17 cellular contexts compared by ENCODE assay signal in genomic region chr18:3970929-3971328, GRCh38.
DNase-seq lines count a peak whose midpoint lies in the region; FAIRE-seq and TF ChIP-seq lines count a peak whose summit lies in the region.
"Had no signal": no experiment of that assay in that cellular context is flagged by ENCODE, and none has a peak within 500 bp of the region (broad histone marks: within the 10 kb centered on the region; RNA-seq: fewer than 3 reads in every experiment).

No MANE protein-coding gene starts in this region.

- H2BK5ac ChIP-seq in H1 (ENCODE audit: low read depth, low read length) = no peak overlapping the region

- H3K79me1 ChIP-seq in H1 (ENCODE audit: low read depth, low read length) = no peaks in the 10 kb centered on the region

- TF ChIP-seq RAD21 in H1 (IDR thresholded peaks at IDR 0.05 in 1 of 2, conservative IDR thresholded peaks at IDR 0.05 in 1 of 2; ENCODE audit: low read depth in 2 of 2, low read length in 2 of 2) = peak; percentile 29 to 52; a peak in 3 of 4 replicates

- FAIRE-seq in H1 (lab: Jason Lieb, UNC) = peak; percentile 84

- H3K56ac ChIP-seq in H1 (replicated peaks; ENCODE audit: insufficient read length, low read depth, low read length) = no peak overlapping the region

- H3K4me3 Mint-ChIP-seq in progenitor cell of endocrine pancreas (ENCODE audit: low read depth) = no peak overlapping the region
- H3K4me3 Mint-ChIP-seq in chondrocyte (ENCODE audit: unreplicated experiment) = no peak overlapping the region
- H3K4me3 Mint-ChIP-seq: activated naive CD8-positive, alpha-beta T cell; neural crest cell had no signal

- no peak overlapping the region for H2BK120ac ChIP-seq in H1 (replicated peaks; ENCODE audit: low read depth, low read length)

- no peak overlapping the region for H4K5ac ChIP-seq in H1 (ENCODE audit: insufficient read length, low read depth, low read length)

- H3K27me3 Mint-ChIP-seq in progenitor cell of endocrine pancreas (no peaks in the 10 kb centered on the region), chondrocyte (ENCODE audit: low read depth) (no peaks in the 10 kb centered on the region)
- H3K27me3 Mint-ChIP-seq: activated naive CD8-positive, alpha-beta T cell had no signal

- H3K23me2 ChIP-seq in H1 (ENCODE audit: low read depth, low read length) = no peaks in the 10 kb centered on the region

- no peaks in the 10 kb centered on the region for H4K20me1 ChIP-seq in H1 (replicated peaks in 1 of 2; ENCODE audit: control insufficient read depth in 1 of 2, insufficient read depth in 2 of 2, low read length in 2 of 2)

- H3K36me3 Mint-ChIP-seq in progenitor cell of endocrine pancreas (ENCODE audit: insufficient read depth) (peaks cover 1% of the 10 kb centered on the region), chondrocyte (ENCODE audit: low read depth) (no peaks in the 10 kb centered on the region)
- H3K36me3 Mint-ChIP-seq: activated naive CD8-positive, alpha-beta T cell had no signal

- no peaks in the 10 kb centered on the region for H3K36me3 ChIP-seq in H1 (ENCODE audit: control insufficient read depth in 2 of 4, insufficient read depth in 4 of 4, low read length in 3 of 4)

- no peak overlapping the region for H3K9ac ChIP-seq in H1 (replicated peaks in 1 of 4; ENCODE audit: extremely low read depth in 1 of 4, low read depth in 3 of 4, low read length in 3 of 4)

- CTCF ChIA-PET in H1 (lab: Charles Lee; ENCODE audit: partially characterized antibody) = interaction anchor here (1.5 to 1.7 kb wide), 3 partner anchors 9 to 24 kb away, joined by 4 to 7 read pairs (median 5); no protein-coding TSS in a partner anchor

- H3K4ac ChIP-seq in H1 (replicated peaks; ENCODE audit: insufficient read length, low read depth, low read length) = no peak overlapping the region

- DNase-seq in DMS 273 (lab: John Stamatoyannopoulos, UW; ENCODE audit: unreplicated experiment) (peak; percentile 38), DMS 273 treated with DMSO at 0.1 percent for 48 hours (lab: John Stamatoyannopoulos, UW) (no peak), NAMALWA (ENCODE audit: low spot score) (peak; percentile 13), H1 (ENCODE audit: low read depth in 1 of 2, low spot score in 2 of 2) (no peak), progenitor cell of endocrine pancreas (ENCODE audit: low spot score, unreplicated experiment) (no peak), occipital lobe (lab: John Stamatoyannopoulos, UW) (no peak), chondrocyte (ENCODE audit: low spot score) (no peak), NCI-H1048 (lab: John Stamatoyannopoulos, UW) (no peak)
- DNase-seq: cerebellar nuclear complex; erythroblast; PC-9; stimulated activated naive CD8-positive, alpha-beta T cell treated with anti-CD3 and anti-CD28 coated beads, Interleukin-15, Interleukin-2, amounts not matched to agents 100 U/mL and 50 U/mL, for 24 hours; T-helper 1 cell had no signal

- no peaks in the 10 kb centered on the region for H3K9me3 Mint-ChIP-seq in progenitor cell of endocrine pancreas (ENCODE audit: low read depth)
- H3K9me3 Mint-ChIP-seq in chondrocyte (ENCODE audit: low read depth) = no peaks in the 10 kb centered on the region
- H3K9me3 Mint-ChIP-seq: neural crest cell had no signal

- H3K4me1 Mint-ChIP-seq in progenitor cell of endocrine pancreas (ENCODE audit: low read depth) (peaks cover 25% of the 10 kb centered on the region), chondrocyte (ENCODE audit: low read depth) (peaks cover 23% of the 10 kb centered on the region)
- H3K4me1 Mint-ChIP-seq: neural crest cell had no signal

- H3K23ac ChIP-seq in H1 (ENCODE audit: insufficient read length) = no peak overlapping the region

- no peak overlapping the region for H2BK12ac ChIP-seq in H1 (ENCODE audit: low read depth, low read length)

- no peaks in the 10 kb centered on the region for H3K27me3 ChIP-seq in H1 (replicated peaks in 1 of 4; ENCODE audit: control insufficient read depth in 3 of 4, extremely low read depth in 1 of 4, insufficient read depth in 3 of 4, low read length in 3 of 4)

- POLR2A ChIA-PET in H1 (lab: Charles Lee; ENCODE audit: partially characterized antibody) = interaction anchor here (1.0 kb wide), 1 partner anchor 88 kb away, joined by 3 read pairs; no protein-coding TSS in a partner anchor

- H3K4me1 ChIP-seq in H1 (replicated peaks in 1 of 4; ENCODE audit: control insufficient read depth in 3 of 4, insufficient read depth in 4 of 4, low read length in 3 of 4) = peaks cover 0 to 7% (median 4%) of the 10 kb centered on the region in 4 experiments; a peak in 2 of 7 replicates

- H3K18ac ChIP-seq in H1 (ENCODE audit: extremely low read depth, low read length) = no peak overlapping the region

- no peaks in the 10 kb centered on the region for H3K9me3 ChIP-seq in H1 (ENCODE audit: insufficient read depth in 2 of 2, low read depth in 1 of 2, low read length in 1 of 2)

- no peak overlapping the region for H3K14ac ChIP-seq in H1 (ENCODE audit: insufficient read length)

- no peak overlapping the region for H2BK15ac ChIP-seq in H1 (ENCODE audit: low read length)

- no peak overlapping the region for H4K8ac ChIP-seq in H1 (ENCODE audit: extremely low read depth, insufficient read depth, low read length)

- no peak overlapping the region for H2AFZ ChIP-seq in H1 (ENCODE audit: low read length)
- H2AFZ ChIP-seq: PC-9 had no signal

- WGBS in H1 (ENCODE audit: extremely low coverage in 1 of 2, insufficient coverage in 1 of 2, insufficient read length in 1 of 2, insufficient replicate concordance in 2 of 2, low coverage in 1 of 2, low lambda C conversion rate in 2 of 2, missing lambda C conversion rate in 1 of 2), 2 experiments = 48% methylated on average over 2 of the region's 2 CpGs; no CpG with 5 or more reads in 1 of the 2 experiments

- peak; percentile 30 to 73 (median 64) for TF ChIP-seq CTCF in H1 (IDR thresholded peaks at IDR 0.05; ENCODE audit: control extremely low read depth in 1 of 3, insufficient read depth in 1 of 3, low read depth in 1 of 3, low read length in 3 of 3)
- peak; percentile 24 for TF ChIP-seq CTCF in progenitor cell of endocrine pancreas (IDR thresholded peaks at IDR 0.05; ENCODE audit: unreplicated experiment)
- TF ChIP-seq CTCF in chondrocyte (IDR thresholded peaks at IDR 0.05) = no peak

- no peaks in the 10 kb centered on the region for H3K79me2 ChIP-seq in H1 (ENCODE audit: control insufficient read depth in 1 of 2, insufficient read depth in 2 of 2, low read length in 2 of 2)

- H2BK20ac ChIP-seq in H1 (ENCODE audit: low read length) = no peak overlapping the region

- no peak for TF ChIP-seq EP300 in H1 (IDR thresholded peaks at IDR 0.05; ENCODE audit: borderline replicate concordance in 1 of 2, low read depth in 2 of 2, low read length in 2 of 2)

- no peak overlapping the region for H3K4me2 ChIP-seq in H1 (ENCODE audit: insufficient read depth in 1 of 2, low read depth in 2 of 2, low read length in 2 of 2)
- H3K4me2 ChIP-seq: PC-9 had no signal

- no peak overlapping the region for H3K4me3 ChIP-seq in H1 (ENCODE audit: extremely low read depth in 1 of 4, insufficient read depth in 2 of 4, low read depth in 3 of 4, low read length in 4 of 4)
- H3K4me3 ChIP-seq: lung, PC-9 had no signal

- H3K27ac Mint-ChIP-seq in progenitor cell of endocrine pancreas = no peak overlapping the region
- H3K27ac Mint-ChIP-seq in chondrocyte (ENCODE audit: unreplicated experiment) = no peak overlapping the region
- H3K27ac Mint-ChIP-seq: activated naive CD8-positive, alpha-beta T cell had no signal

- TF ChIP-seq POLR2A in H1 (IDR thresholded peaks at IDR 0.05; ENCODE audit: control extremely low read depth in 1 of 2, low read depth in 2 of 2, low read length in 2 of 2) = no peak

- H2AK5ac ChIP-seq in H1 (ENCODE audit: low read depth, low read length) = no peak overlapping the region

- H3K27ac ChIP-seq in H1 (ENCODE audit: low read depth, low read length) = no peak overlapping the region
- H3K27ac ChIP-seq: 22Rv1, PC-9 had no signal

- no peak overlapping the region for H4K91ac ChIP-seq in H1 (replicated peaks; ENCODE audit: insufficient read length, low read length)

TF ChIP-seq in H1, 55 proteins besides CTCF, POLR2A, EP300 and RAD21:
- no peak for TF ChIP-seq TAF7 (optimal IDR thresholded peaks at IDR 0.05; ENCODE audit: borderline replicate concordance, low read depth, low read length)
- TF ChIP-seq SRF (IDR thresholded peaks at IDR 0.05; ENCODE audit: low read depth, low read length) = no peak
- no peak for TF ChIP-seq MAFK (IDR thresholded peaks at IDR 0.05; ENCODE audit: low read depth, low read length)
- no peak for TF ChIP-seq SP2 (IDR thresholded peaks at IDR 0.05; ENCODE audit: low read length)
- no peak for TF ChIP-seq NRF1 (IDR thresholded peaks at IDR 0.05; ENCODE audit: low read depth, low read length)
- no peak for TF ChIP-seq FOSL1 (IDR thresholded peaks at IDR 0.05; ENCODE audit: insufficient read depth, low read depth, low read length)
- no peak for TF ChIP-seq SIRT6 (IDR thresholded peaks at IDR 0.05; ENCODE audit: low read length)
- no peak for TF ChIP-seq TAF1 (IDR thresholded peaks at IDR 0.05; ENCODE audit: low read depth, low read length)

Comparison
In these comparisons a context has a peak if more than half of its experiments do, and no peak if none do; other contexts are left out.
1. DNase-seq: peak in DMS 273 (single experiment) and NAMALWA (single experiment); none in DMS 273 treated with DMSO at 0.1 percent for 48 hours (single experiment), H1 (0 of 2), progenitor cell of endocrine pancreas (single experiment), occipital lobe (single experiment), chondrocyte (single experiment) and NCI-H1048 (single experiment).